In genomic region chr6:31621320-31621939, GRCh38 we compare ENCODE assay signal across 9 cellular contexts. TPM values are rescaled to one million over a fixed set of nuclear protein-coding genes. Genes with fewer than 3 reads are reported as not detected.
DNase-seq lines count a peak whose midpoint lies in the region; ATAC-seq and TF ChIP-seq lines count a peak whose summit lies in the region.
"Had no signal": no experiment of that assay in that cellular context is flagged by ENCODE, and none has a peak within 500 bp of the region (broad histone marks: within the 10 kb centered on the region; RNA-seq: fewer than 3 reads in every experiment).

No MANE protein-coding gene starts in this region.

- no peak for TF ChIP-seq CTCF in adrenal gland (IDR thresholded peaks at IDR 0.05)
- TF ChIP-seq CTCF in suprapubic skin (IDR thresholded peaks at IDR 0.05): no peak

- H3K27me3 Mint-ChIP-seq in activated CD4-positive, alpha-beta T cell treated with anti-CD3 and anti-CD28 coated beads for 36 hours: no peaks in the 10 kb centered on the region

- H3K27ac ChIP-seq in adrenal gland (peak overlapping the region; percentile 92 to 99 (median 97)), layer of hippocampus (ENCODE audit: low read depth, low read length) (peak overlapping the region; percentile 94), suprapubic skin (peak overlapping the region; percentile 96)

- H3K9me3 Mint-ChIP-seq in activated CD4-positive, alpha-beta T cell treated with anti-CD3 and anti-CD28 coated beads for 36 hours (ENCODE audit: low read depth): no peaks in the 10 kb centered on the region

- POLR2A ChIA-PET in activated CD4-positive, alpha-beta T cell treated with anti-CD3 and anti-CD28 coated beads for 36 hours (lab: Charles Lee): interaction anchor here (0.5 to 2.8 kb wide), 6 partner anchors 17 to 212 kb away, joined by 3 to 11 read pairs (median 4); partner anchors contain the start of genes BAG6 and GPANK1

- TF ChIP-seq EP300 in suprapubic skin (IDR thresholded peaks at IDR 0.05): no peak

- H3K4me1 Mint-ChIP-seq in activated CD4-positive, alpha-beta T cell treated with anti-CD3 and anti-CD28 coated beads for 36 hours: peaks cover 37% of the 10 kb centered on the region

- ATAC-seq in activated CD4-positive, alpha-beta T cell treated with anti-CD3 and anti-CD28 coated beads for 36 hours: no peak

- peaks cover 61% of the 10 kb centered on the region for H3K36me3 Mint-ChIP-seq in activated CD4-positive, alpha-beta T cell treated with anti-CD3 and anti-CD28 coated beads for 36 hours (ENCODE audit: low read depth)

- 4 to 8% (median 6%) methylated on average over 15 of the region's 15 CpGs for WGBS in adrenal gland, 4 donors
- WGBS in suprapubic skin: 10% methylated on average over 15 of the region's 15 CpGs

- H3K36me3 ChIP-seq in adrenal gland (replicated peaks in 1 of 2) (peaks cover 0 to 36% of the 10 kb centered on the region in 2 donors), suprapubic skin (peaks cover 32% of the 10 kb centered on the region)

- intact Hi-C loops in activated CD4-positive, alpha-beta T cell treated with anti-CD3 and anti-CD28 coated beads for 36 hours (cut with DNase I, micrococcal nuclease): loop anchor here (2.0 kb wide), 7 partner anchors 39 to 1233 kb away; partner anchors contain the start of genes ATP6V1G2 (in 1 of the 2), C6orf47 (in 1 of the 2), MRPS18B (in 1 of the 2) and NFKBIL1 (in 1 of the 2)
- intact Hi-C loops in adrenal gland (cut with DNase I): no loop called here

- peak overlapping the region; percentile 99 for H3K27ac Mint-ChIP-seq in activated CD4-positive, alpha-beta T cell treated with anti-CD3 and anti-CD28 coated beads for 36 hours

- no peaks in the 10 kb centered on the region for H3K9me3 ChIP-seq in adrenal gland (replicated peaks in 1 of 3)
- no peaks in the 10 kb centered on the region for H3K9me3 ChIP-seq in suprapubic skin

- H3K4me1 ChIP-seq in adrenal gland (replicated peaks in 1 of 2) (peaks cover 14 to 17% of the 10 kb centered on the region in 2 donors), suprapubic skin (peaks cover 24% of the 10 kb centered on the region)

- H3K4me3 Mint-ChIP-seq in activated CD4-positive, alpha-beta T cell treated with anti-CD3 and anti-CD28 coated beads for 36 hours: peak overlapping the region; percentile 95

- H3K4me3 ChIP-seq in adrenal gland (peak overlapping the region; percentile 57 to 94 (median 70)), suprapubic skin (peak overlapping the region; percentile 65)

- CTCF ChIA-PET in activated CD4-positive, alpha-beta T cell treated with anti-CD3 and anti-CD28 coated beads for 36 hours (lab: Charles Lee): interaction anchor here (0.7 to 1.8 kb wide), 5 partner anchors 17 to 189 kb away, joined by 3 to 8 read pairs (median 3); partner anchors contain the start of gene DDX39B

- no peak for DNase-seq in activated CD4-positive, alpha-beta T cell treated with anti-CD3 and anti-CD28 coated beads for 36 hours
- no peak for DNase-seq in activated CD4-positive, alpha-beta T cell treated with anti-CD3 and anti-CD28 coated beads, Interleukin-2, amount 50 U/mL, for 48 hours
- no peak for DNase-seq in adrenal gland
- no peak for DNase-seq in suprapubic skin (ENCODE audit: low spot score in 2 of 2)
- DNase-seq in occipital lobe (lab: John Stamatoyannopoulos, UW): no peak
- DNase-seq in T1000 (lab: John Stamatoyannopoulos, UW): no peak
- DNase-seq in GM19240 (ENCODE audit: insufficient read length, low spot score): no peak

- TF ChIP-seq POLR2A in adrenal gland (IDR thresholded peaks at IDR 0.05) (no peak), suprapubic skin (IDR thresholded peaks at IDR 0.05) (no peak)

- no peaks in the 10 kb centered on the region for H3K27me3 ChIP-seq in adrenal gland
- no peaks in the 10 kb centered on the region for H3K27me3 ChIP-seq in layer of hippocampus (ENCODE audit: control insufficient read depth, insufficient read depth, low read length)
- no peaks in the 10 kb centered on the region for H3K27me3 ChIP-seq in suprapubic skin

RNA-seq across cellular contexts. Expression of gene PRRC2A, which starts 0.9 kb away (rescaled TPM):
- 100 to 1,000 TPM; 255 to 280 TPM for total RNA-seq in activated CD4-positive, alpha-beta T cell treated with anti-CD3 and anti-CD28 coated beads for 36 hours
- total RNA-seq in adrenal gland: 100 to 1,000 TPM in 5 of 8 donors, 10 to 100 TPM in 3; 77.1 to 198 (median 121) TPM
- polyA plus RNA-seq in adrenal gland: 100 to 1,000 TPM in 2 of 3 donors, 10 to 100 TPM in 1; 55.6 to 419 (median 330) TPM
- total RNA-seq in suprapubic skin: 100 to 1,000 TPM; 100 to 163 (median 113) TPM
- total RNA-seq in occipital lobe: 31.7 TPM

RNA-seq across cellular contexts. Expression of gene AIF1, which starts 6.4 kb away (rescaled TPM):
- 10 to 100 TPM; 89.2 to 96.1 TPM for total RNA-seq in activated CD4-positive, alpha-beta T cell treated with anti-CD3 and anti-CD28 coated beads for 36 hours
- 100 to 1,000 TPM in 1 of 8 donors, 10 to 100 TPM in 7; 18.4 to 104 (median 66.3) TPM for total RNA-seq in adrenal gland
- polyA plus RNA-seq in adrenal gland: 10 to 100 TPM; 61.4 to 81.6 (median 73.0) TPM
- 10 to 100 TPM in 1 of 4 donors, 1 to 10 TPM in 3; 2.6 to 16.3 (median 5.8) TPM for total RNA-seq in suprapubic skin
- total RNA-seq in occipital lobe: 4.1 TPM
- total RNA-seq: Daoy had no signal

RNA-seq across cellular contexts. Expression of gene NCR3, which starts 28.6 kb away (rescaled TPM):
- 1 to 10 TPM; 5.4 to 6.6 TPM for total RNA-seq in activated CD4-positive, alpha-beta T cell treated with anti-CD3 and anti-CD28 coated beads for 36 hours
- under 1 TPM in 1 of 8 donors, not detected in 7; 0.46 TPM for total RNA-seq in adrenal gland
- under 1 TPM in 2 of 3 donors, not detected in 1; 0.10 to 0.24 TPM for polyA plus RNA-seq in adrenal gland
- not detected for total RNA-seq in suprapubic skin
- total RNA-seq in occipital lobe: not detected
- total RNA-seq: Daoy had no signal

RNA-seq across cellular contexts. Expression of gene BAG6, which starts 31.0 kb away (rescaled TPM):
- total RNA-seq in activated CD4-positive, alpha-beta T cell treated with anti-CD3 and anti-CD28 coated beads for 36 hours: 100 to 1,000 TPM; 334 to 339 TPM
- total RNA-seq in adrenal gland: 100 to 1,000 TPM; 247 to 336 (median 315) TPM
- polyA plus RNA-seq in adrenal gland: 100 to 1,000 TPM; 170 to 799 (median 668) TPM
- total RNA-seq in suprapubic skin: 100 to 1,000 TPM; 239 to 360 (median 309) TPM
- 118 TPM for total RNA-seq in occipital lobe

RNA-seq across cellular contexts. Expression of gene APOM, which starts 34.3 kb away (rescaled TPM):
- 1 to 10 TPM; 3.4 to 4.0 TPM for total RNA-seq in activated CD4-positive, alpha-beta T cell treated with anti-CD3 and anti-CD28 coated beads for 36 hours
- total RNA-seq in adrenal gland (1 to 10 TPM in 7 of 8 donors, not detected in 1; 2.3 to 4.7 (median 4.0) TPM), suprapubic skin (1 to 10 TPM; 2.8 to 8.3 (median 6.1) TPM), occipital lobe (not detected)
- 10 to 100 TPM in 2 of 3 donors, 1 to 10 TPM in 1; 6.4 to 18.2 (median 10.7) TPM for polyA plus RNA-seq in adrenal gland

Comparison
In these comparisons a context has a peak if more than half of its experiments do, and no peak if none do; other contexts are left out.
1. intact Hi-C loops: an anchor here in activated CD4-positive, alpha-beta T cell treated with anti-CD3 and anti-CD28 coated beads for 36 hours (2.0 kb wide); none called in adrenal gland.